Comparison of ENCODE assay signal across 8 cellular contexts in the genomic region with DNA sequence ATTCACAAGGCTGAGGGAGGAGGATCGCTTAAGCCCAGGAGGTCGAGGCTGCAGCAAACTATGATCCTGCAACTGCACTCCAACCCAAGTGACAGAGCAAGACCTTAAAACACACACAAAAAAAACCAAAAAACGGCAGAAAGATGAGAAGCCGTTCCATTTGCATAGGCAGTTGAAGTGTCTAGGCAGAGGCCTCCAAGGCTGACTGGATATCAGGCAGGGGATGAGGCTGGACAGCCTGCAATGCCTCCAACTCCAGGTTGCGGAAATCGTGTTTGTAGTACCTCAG. TPM values are rescaled to one million over a fixed set of nuclear protein-coding genes. Genes with fewer than 3 reads are reported as not detected.
A peak's percentile ranks its signal among the peaks of the same experiment; 100 is the strongest.
DNase-seq lines count a peak whose midpoint lies in the region; ATAC-seq, FAIRE-seq and TF ChIP-seq lines count a peak whose summit lies in the region.

No MANE protein-coding gene starts in this region.

- no peak for DNase-seq in activated naive CD4-positive, alpha-beta T cell treated with anti-CD3 and anti-CD28 coated beads, Interleukin-2, amount 10 ng/mL, durations not matched to agents 7 days and 5 days
- no peak for DNase-seq in activated naive CD4-positive, alpha-beta T cell treated with anti-CD3 and anti-CD28 coated beads, Interleukin-2, amount 50 U/mL, for 16 hours
- DNase-seq in astrocyte (ENCODE audit: low read depth) (no peak), memory B cell (ENCODE audit: low spot score in 2 of 2) (no peak), transverse colon (no peak), ecto neural progenitor cell (ENCODE audit: low spot score) (no peak), NCI-H128 (lab: John Stamatoyannopoulos, UW; ENCODE audit: unreplicated experiment) (no peak)

- H3K4me1 ChIP-seq in astrocyte (ENCODE audit: insufficient read depth, low read length) = peaks cover 20% of the 10 kb centered on the region
- peaks cover 9 to 31% (median 17%) of the 10 kb centered on the region in 4 donors for H3K4me1 ChIP-seq in transverse colon

- peak overlapping the region; percentile 100 for H3K27ac Mint-ChIP-seq in activated naive CD4-positive, alpha-beta T cell treated with anti-CD3 and anti-CD28 coated beads, Interleukin-2, amount 10 ng/mL, durations not matched to agents 7 days and 5 days
- H3K27ac Mint-ChIP-seq in astrocyte (ENCODE audit: unreplicated experiment) = peak overlapping the region; percentile 100
- H3K27ac Mint-ChIP-seq in memory B cell = peak overlapping the region; percentile 99

- H3K36me3 Mint-ChIP-seq in activated naive CD4-positive, alpha-beta T cell treated with anti-CD3 and anti-CD28 coated beads, Interleukin-2, amount 10 ng/mL, durations not matched to agents 7 days and 5 days = peaks cover 3% of the 10 kb centered on the region
- H3K36me3 Mint-ChIP-seq in astrocyte (ENCODE audit: low read depth, unreplicated experiment) (peaks cover 2% of the 10 kb centered on the region), memory B cell (peaks cover 3% of the 10 kb centered on the region)

- H3K36me3 ChIP-seq in astrocyte (ENCODE audit: insufficient read depth, low read length) (no peaks in the 10 kb centered on the region), transverse colon (no peaks in the 10 kb centered on the region)

- TF ChIP-seq EP300 in transverse colon (IDR thresholded peaks at IDR 0.05; ENCODE audit: low read depth) = no peak

- H3K4me2 ChIP-seq in astrocyte (ENCODE audit: low read length) = peak overlapping the region; percentile 94

- H3K9me3 ChIP-seq in astrocyte (ENCODE audit: insufficient read depth, low read depth, low read length) (no peaks in the 10 kb centered on the region), transverse colon (no peaks in the 10 kb centered on the region)

- H3K27me3 ChIP-seq in astrocyte (ENCODE audit: insufficient read depth, low read length) (no peaks in the 10 kb centered on the region), transverse colon (no peaks in the 10 kb centered on the region)

- peak overlapping the region; percentile 100 for H3K4me3 Mint-ChIP-seq in activated naive CD4-positive, alpha-beta T cell treated with anti-CD3 and anti-CD28 coated beads, Interleukin-2, amount 10 ng/mL, durations not matched to agents 7 days and 5 days
- H3K4me3 Mint-ChIP-seq in astrocyte (ENCODE audit: unreplicated experiment) (peak overlapping the region; percentile 99), memory B cell (peak overlapping the region; percentile 99)

- peak overlapping the region; percentile 97 for H3K4me3 ChIP-seq in astrocyte (ENCODE audit: insufficient read depth, low read depth, low read length)
- peak overlapping the region in 3 of 4 donors; percentile 31 to 82 (median 72) for H3K4me3 ChIP-seq in transverse colon

- H3K79me2 ChIP-seq in astrocyte (ENCODE audit: insufficient read depth, low read length) = peaks cover 13% of the 10 kb centered on the region

- peak overlapping the region; percentile 96 for H3K9ac ChIP-seq in astrocyte (ENCODE audit: low read length)

- ATAC-seq in memory B cell (ENCODE audit: low read depth) (no peak), GM18520 (IDR thresholded peaks at IDR 0.05; ENCODE audit: unreplicated experiment) (no peak)

- TF ChIP-seq CTCF in astrocyte (IDR thresholded peaks at IDR 0.05; ENCODE audit: insufficient read depth, low read depth, low read length) (no peak), transverse colon (IDR thresholded peaks at IDR 0.05) (no peak)

- FAIRE-seq in astrocyte (lab: Jason Lieb, UNC) = no peak

- WGBS in transverse colon (ENCODE audit: low coverage in 1 of 2), 2 donors = 22 to 43% methylated on average over 4 to 6 of the region's 6 CpGs

- CTCF ChIA-PET in activated naive CD4-positive, alpha-beta T cell treated with anti-CD3 and anti-CD28 coated beads, Interleukin-2, amount 10 ng/mL, durations not matched to agents 7 days and 5 days (lab: Charles Lee) = interaction anchor here (1.0 to 4.8 kb wide), 3 partner anchors 20 to 139 kb away, joined by 3 to 71 read pairs (median 13); no protein-coding TSS in a partner anchor

- peaks cover 28% of the 10 kb centered on the region for H3K4me1 Mint-ChIP-seq in activated naive CD4-positive, alpha-beta T cell treated with anti-CD3 and anti-CD28 coated beads, Interleukin-2, amount 10 ng/mL, durations not matched to agents 7 days and 5 days
- H3K4me1 Mint-ChIP-seq in astrocyte (ENCODE audit: low read depth, unreplicated experiment) = peaks cover 6% of the 10 kb centered on the region
- H3K4me1 Mint-ChIP-seq in memory B cell = peaks cover 23% of the 10 kb centered on the region

- H3K9me3 Mint-ChIP-seq in activated naive CD4-positive, alpha-beta T cell treated with anti-CD3 and anti-CD28 coated beads, Interleukin-2, amount 10 ng/mL, durations not matched to agents 7 days and 5 days = no peaks in the 10 kb centered on the region
- H3K9me3 Mint-ChIP-seq in astrocyte (ENCODE audit: unreplicated experiment) (no peaks in the 10 kb centered on the region), memory B cell (no peaks in the 10 kb centered on the region)

- intact Hi-C loops in transverse colon (cut with DNase I; ENCODE audit: low total_unique reads) = no loop called here

- peaks cover 17% of the 10 kb centered on the region for H4K20me1 ChIP-seq in astrocyte (ENCODE audit: insufficient read depth, low read length)

- H2AFZ ChIP-seq in astrocyte (ENCODE audit: low read depth, low read length) = peak overlapping the region; percentile 79

- TF ChIP-seq POLR2A in transverse colon (IDR thresholded peaks at IDR 0.05) = no peak

- H3K27ac ChIP-seq in astrocyte (ENCODE audit: low read depth, low read length) = no peak overlapping the region
- H3K27ac ChIP-seq in transverse colon = peak overlapping the region; percentile 82 to 93 (median 88)

- in situ Hi-C loops in transverse colon (cut with MboI; ENCODE audit: low pct_ligation_motif_present in 1 of 4, low pct_unique_long_range_greater_than_20kb in 1 of 4, low sequenced_read_pairs in 3 of 4) = no loop called here

- peaks cover 13% of the 10 kb centered on the region for H3K27me3 Mint-ChIP-seq in activated naive CD4-positive, alpha-beta T cell treated with anti-CD3 and anti-CD28 coated beads, Interleukin-2, amount 10 ng/mL, durations not matched to agents 7 days and 5 days
- H3K27me3 Mint-ChIP-seq in astrocyte (ENCODE audit: low read depth, unreplicated experiment) = no peaks in the 10 kb centered on the region
- H3K27me3 Mint-ChIP-seq in memory B cell = no peaks in the 10 kb centered on the region

RNA-seq across cellular contexts. Expression of a gene that starts 2.0 kb away (rescaled TPM):
- total RNA-seq in astrocyte = 42.3 and 42.5 TPM in 2 replicates
- total RNA-seq in transverse colon = 10 to 100 TPM; 19.3 to 45.3 (median 20.3) TPM

RNA-seq across cellular contexts. Expression of a gene that starts 25.0 kb away (rescaled TPM):
- total RNA-seq in astrocyte = 5.2 and 5.9 TPM in 2 replicates
- under 1 TPM in 2 of 4 donors, not detected in 2; 0.82 to 0.95 TPM for total RNA-seq in transverse colon

RNA-seq across cellular contexts. Expression of a gene that starts 27.5 kb away (rescaled TPM):
- 21.1 and 22.6 TPM in 2 replicates for total RNA-seq in astrocyte
- 10 to 100 TPM; 24.8 to 45.6 (median 31.3) TPM for total RNA-seq in transverse colon

RNA-seq across cellular contexts. Expression of a gene that starts 27.5 kb away (rescaled TPM):
- 37.7 and 40.7 TPM in 2 replicates for total RNA-seq in astrocyte
- total RNA-seq in transverse colon = 10 to 100 TPM; 13.8 to 57.3 (median 24.0) TPM

RNA-seq across cellular contexts. Expression of a gene that starts 36.2 kb away (rescaled TPM):
- 15.4 and 18.7 TPM in 2 replicates for total RNA-seq in astrocyte
- 10 to 100 TPM in 3 of 4 donors, 1 to 10 TPM in 1; 5.3 to 37.0 (median 10.8) TPM for total RNA-seq in transverse colon
